In the genomic region with DNA sequence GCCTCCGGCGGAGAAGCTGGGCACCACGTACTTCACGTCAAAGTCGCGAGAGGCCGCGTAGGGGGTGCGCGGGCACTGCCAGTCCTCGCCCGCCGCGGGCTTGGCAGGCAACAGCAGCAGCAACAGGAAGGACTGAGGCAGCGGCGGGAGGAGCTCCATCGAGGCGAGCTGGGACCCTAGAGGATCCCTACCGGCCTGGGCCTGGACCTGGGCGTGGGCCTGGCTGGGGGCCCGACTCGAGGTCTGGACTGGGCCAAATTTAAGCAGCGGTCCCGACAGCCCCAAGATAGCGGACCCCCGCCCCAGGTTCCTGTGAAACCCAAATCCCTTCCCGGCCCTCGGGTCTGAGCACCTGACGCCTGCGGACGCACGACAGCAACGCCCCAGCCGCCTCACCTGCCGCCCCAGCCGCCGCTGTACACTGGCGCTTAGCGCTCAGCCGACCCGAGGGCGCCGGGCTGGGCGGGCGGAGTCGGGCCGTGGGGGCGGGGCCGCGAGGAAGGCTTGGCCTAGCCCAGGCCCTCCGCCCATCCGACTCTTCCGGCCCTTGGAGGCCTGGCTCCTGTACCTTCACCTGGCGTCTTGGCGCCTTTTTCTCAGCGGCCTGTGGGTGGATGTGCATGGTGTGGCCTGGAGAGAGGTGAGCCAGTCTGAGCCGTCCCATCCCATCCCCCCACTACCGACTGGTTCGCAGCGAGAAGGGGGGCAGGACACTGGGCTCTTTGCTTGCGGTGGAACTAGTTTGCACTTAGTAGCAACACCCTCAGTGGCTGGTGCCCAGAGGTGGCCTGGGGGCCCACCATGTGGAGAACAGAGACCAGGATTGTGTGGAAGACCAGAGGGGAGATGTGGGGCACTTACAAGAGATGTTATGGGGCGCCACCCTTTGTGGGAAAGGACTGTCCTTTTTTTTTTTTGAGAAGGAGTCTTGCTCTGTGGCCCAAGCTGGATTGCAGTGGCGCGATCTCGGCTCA, we compare ENCODE assay signal across 1 cellular context.
TF ChIP-seq lines count a peak whose summit lies in the region.

MST1R (minus strand) TSS at position 423 of the 974 bp plus-strand sequence; CDS start at position 159, 264 bp downstream.

TF ChIP-seq in HepG2, 621 proteins besides CTCF, POLR2A, EP300 and RAD21 (continued from another document and continues in another):
- TF ChIP-seq, protein P1, sequence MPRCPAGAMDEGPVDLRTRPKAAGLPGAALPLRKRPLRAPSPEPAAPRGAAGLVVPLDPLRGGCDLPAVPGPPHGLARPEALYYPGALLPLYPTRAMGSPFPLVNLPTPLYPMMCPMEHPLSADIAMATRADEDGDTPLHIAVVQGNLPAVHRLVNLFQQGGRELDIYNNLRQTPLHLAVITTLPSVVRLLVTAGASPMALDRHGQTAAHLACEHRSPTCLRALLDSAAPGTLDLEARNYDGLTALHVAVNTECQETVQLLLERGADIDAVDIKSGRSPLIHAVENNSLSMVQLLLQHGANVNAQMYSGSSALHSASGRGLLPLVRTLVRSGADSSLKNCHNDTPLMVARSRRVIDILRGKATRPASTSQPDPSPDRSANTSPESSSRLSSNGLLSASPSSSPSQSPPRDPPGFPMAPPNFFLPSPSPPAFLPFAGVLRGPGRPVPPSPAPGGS (CRISPR knock-in tag; IDR thresholded peaks at IDR 0.05): no peak
- TF ChIP-seq HMG20B (CRISPR knock-in tag; conservative IDR thresholded peaks at IDR 0.05) (no peak), ZNF264 (CRISPR knock-in tag; IDR thresholded peaks at IDR 0.05) (peak; percentile 51; the same call in 1 of the 2 replicates), HNRNPUL1 (IDR thresholded peaks at IDR 0.05; ENCODE audit: low read depth, low read length) (no peak), PAWR (CRISPR knock-in tag; IDR thresholded peaks at IDR 0.05; ENCODE audit: borderline replicate concordance) (no peak), SP2 (CRISPR knock-in tag; IDR thresholded peaks at IDR 0.05) (peak; percentile 27; the same call in 1 of the 2 replicates), ZNF329 (CRISPR knock-in tag; IDR thresholded peaks at IDR 0.05; ENCODE audit: low read depth) (no peak), ZGPAT (CRISPR knock-in tag; IDR thresholded peaks at IDR 0.05) (peak; percentile 21; the same call in 1 of the 2 replicates), YY1 (IDR thresholded peaks at IDR 0.05; ENCODE audit: insufficient read depth, insufficient replicate concordance, low read depth, low read length) (no peak), ZNF546 (CRISPR knock-in tag; conservative IDR thresholded peaks at IDR 0.05) (0 out of 2 replicates have a peak, but pooled peaks have one; percentile 56), SAP130 (CRISPR knock-in tag; IDR thresholded peaks at IDR 0.05; ENCODE audit: low read depth) (peak; percentile 59; the same call in 1 of the 2 replicates), XRCC5 (optimal IDR thresholded peaks at IDR 0.05; ENCODE audit: low read length) (no peak), KDM5B (CRISPR knock-in tag; IDR thresholded peaks at IDR 0.05; ENCODE audit: borderline replicate concordance) (no peak), SP1 (IDR thresholded peaks at IDR 0.05) (no peak), SP1 (CRISPR knock-in tag; IDR thresholded peaks at IDR 0.05) (0 out of 2 replicates have a peak, but pooled peaks have one; percentile 50), RXRA (CRISPR knock-in tag; IDR thresholded peaks at IDR 0.05) (no peak), MYC (CRISPR knock-in tag; IDR thresholded peaks at IDR 0.05; ENCODE audit: borderline replicate concordance) (peak; percentile 27; the same call in 1 of the 2 replicates), ZNF788 (CRISPR knock-in tag; IDR thresholded peaks at IDR 0.05; ENCODE audit: borderline replicate concordance) (peak; percentile 47; the same call in 1 of the 2 replicates), GFI1 (CRISPR knock-in tag; IDR thresholded peaks at IDR 0.05; ENCODE audit: borderline replicate concordance) (no peak), ZNF672 (CRISPR knock-in tag; IDR thresholded peaks at IDR 0.05) (peak; percentile 55; the same call in 1 of the 2 replicates), ZKSCAN5 (CRISPR knock-in tag; IDR thresholded peaks at IDR 0.05) (no peak), FOXA3 (CRISPR knock-in tag; IDR thresholded peaks at IDR 0.05) (no peak), DRAP1 (CRISPR knock-in tag; IDR thresholded peaks at IDR 0.05) (0 out of 2 replicates have a peak, but pooled peaks have one; percentile 14), ZBED4 (CRISPR knock-in tag; IDR thresholded peaks at IDR 0.05; ENCODE audit: borderline replicate concordance) (no peak), SRSF4 (IDR thresholded peaks at IDR 0.05; ENCODE audit: low read depth, low read length, poor library complexity, severe bottlenecking) (no peak), SP5 (CRISPR knock-in tag; IDR thresholded peaks at IDR 0.05; ENCODE audit: borderline replicate concordance, low read depth) (no peak), ZNF224 (CRISPR knock-in tag; IDR thresholded peaks at IDR 0.05) (no peak), ZNF331 (CRISPR knock-in tag; IDR thresholded peaks at IDR 0.05) (no peak), HNRNPL (IDR thresholded peaks at IDR 0.05; ENCODE audit: low read depth, low read length) (peak; percentile 88), NONO (IDR thresholded peaks at IDR 0.05) (no peak), NONO (CRISPR knock-in tag; conservative IDR thresholded peaks at IDR 0.05) (0 out of 2 replicates have a peak, but pooled peaks have one; percentile 22), GABPB1 (CRISPR knock-in tag; IDR thresholded peaks at IDR 0.05) (peak; percentile 48; the same call in 1 of the 2 replicates)
- TF ChIP-seq, protein P2, sequence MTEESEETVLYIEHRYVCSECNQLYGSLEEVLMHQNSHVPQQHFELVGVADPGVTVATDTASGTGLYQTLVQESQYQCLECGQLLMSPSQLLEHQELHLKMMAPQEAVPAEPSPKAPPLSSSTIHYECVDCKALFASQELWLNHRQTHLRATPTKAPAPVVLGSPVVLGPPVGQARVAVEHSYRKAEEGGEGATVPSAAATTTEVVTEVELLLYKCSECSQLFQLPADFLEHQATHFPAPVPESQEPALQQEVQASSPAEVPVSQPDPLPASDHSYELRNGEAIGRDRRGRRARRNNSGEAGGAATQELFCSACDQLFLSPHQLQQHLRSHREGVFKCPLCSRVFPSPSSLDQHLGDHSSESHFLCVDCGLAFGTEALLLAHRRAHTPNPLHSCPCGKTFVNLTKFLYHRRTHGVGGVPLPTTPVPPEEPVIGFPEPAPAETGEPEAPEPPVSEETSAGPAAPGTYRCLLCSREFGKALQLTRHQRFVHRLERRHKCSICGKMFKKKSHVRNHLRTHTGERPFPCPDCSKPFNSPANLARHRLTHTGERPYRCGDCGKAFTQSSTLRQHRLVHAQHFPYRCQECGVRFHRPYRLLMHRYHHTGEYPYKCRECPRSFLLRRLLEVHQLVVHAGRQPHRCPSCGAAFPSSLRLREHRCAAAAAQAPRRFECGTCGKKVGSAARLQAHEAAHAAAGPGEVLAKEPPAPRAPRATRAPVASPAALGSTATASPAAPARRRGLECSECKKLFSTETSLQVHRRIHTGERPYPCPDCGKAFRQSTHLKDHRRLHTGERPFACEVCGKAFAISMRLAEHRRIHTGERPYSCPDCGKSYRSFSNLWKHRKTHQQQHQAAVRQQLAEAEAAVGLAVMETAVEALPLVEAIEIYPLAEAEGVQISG (CRISPR knock-in tag; IDR thresholded peaks at IDR 0.05): peak; percentile 40; the same call in 1 of the 2 replicates
- TF ChIP-seq, protein P3, sequence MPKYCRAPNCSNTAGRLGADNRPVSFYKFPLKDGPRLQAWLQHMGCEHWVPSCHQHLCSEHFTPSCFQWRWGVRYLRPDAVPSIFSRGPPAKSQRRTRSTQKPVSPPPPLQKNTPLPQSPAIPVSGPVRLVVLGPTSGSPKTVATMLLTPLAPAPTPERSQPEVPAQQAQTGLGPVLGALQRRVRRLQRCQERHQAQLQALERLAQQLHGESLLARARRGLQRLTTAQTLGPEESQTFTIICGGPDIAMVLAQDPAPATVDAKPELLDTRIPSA (CRISPR knock-in tag; IDR thresholded peaks at IDR 0.05; ENCODE audit: borderline replicate concordance): 0 out of 2 replicates have a peak, but pooled peaks have one; percentile 49
- TF ChIP-seq, protein P4, sequence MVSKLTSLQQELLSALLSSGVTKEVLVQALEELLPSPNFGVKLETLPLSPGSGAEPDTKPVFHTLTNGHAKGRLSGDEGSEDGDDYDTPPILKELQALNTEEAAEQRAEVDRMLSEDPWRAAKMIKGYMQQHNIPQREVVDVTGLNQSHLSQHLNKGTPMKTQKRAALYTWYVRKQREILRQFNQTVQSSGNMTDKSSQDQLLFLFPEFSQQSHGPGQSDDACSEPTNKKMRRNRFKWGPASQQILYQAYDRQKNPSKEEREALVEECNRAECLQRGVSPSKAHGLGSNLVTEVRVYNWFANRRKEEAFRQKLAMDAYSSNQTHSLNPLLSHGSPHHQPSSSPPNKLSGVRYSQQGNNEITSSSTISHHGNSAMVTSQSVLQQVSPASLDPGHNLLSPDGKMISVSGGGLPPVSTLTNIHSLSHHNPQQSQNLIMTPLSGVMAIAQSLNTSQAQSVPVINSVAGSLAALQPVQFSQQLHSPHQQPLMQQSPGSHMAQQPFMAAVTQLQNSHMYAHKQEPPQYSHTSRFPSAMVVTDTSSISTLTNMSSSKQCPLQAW (CRISPR knock-in tag; IDR thresholded peaks at IDR 0.05): peak; percentile 26; the same call in 1 of the 2 replicates
- TF ChIP-seq, protein P5, sequence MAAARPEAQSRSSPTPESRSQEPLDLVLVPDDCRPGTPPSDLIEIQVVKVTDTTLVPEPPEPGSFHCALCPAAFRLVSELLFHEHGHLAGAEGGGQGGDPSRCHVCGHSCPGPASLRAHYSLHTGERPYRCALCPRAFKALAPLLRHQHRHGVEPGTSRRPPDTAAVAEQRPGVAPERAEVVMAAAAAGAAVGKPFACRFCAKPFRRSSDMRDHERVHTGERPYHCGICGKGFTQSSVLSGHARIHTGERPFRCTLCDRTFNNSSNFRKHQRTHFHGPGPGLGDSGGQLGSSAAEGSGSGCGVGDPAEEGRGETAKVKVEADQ (CRISPR knock-in tag; IDR thresholded peaks at IDR 0.05; ENCODE audit: borderline replicate concordance): no peak
- TF ChIP-seq, protein P6, sequence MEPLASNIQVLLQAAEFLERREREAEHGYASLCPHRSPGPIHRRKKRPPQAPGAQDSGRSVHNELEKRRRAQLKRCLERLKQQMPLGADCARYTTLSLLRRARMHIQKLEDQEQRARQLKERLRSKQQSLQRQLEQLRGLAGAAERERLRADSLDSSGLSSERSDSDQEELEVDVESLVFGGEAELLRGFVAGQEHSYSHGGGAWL (CRISPR knock-in tag; IDR thresholded peaks at IDR 0.05): no peak
- TF ChIP-seq, protein P7, sequence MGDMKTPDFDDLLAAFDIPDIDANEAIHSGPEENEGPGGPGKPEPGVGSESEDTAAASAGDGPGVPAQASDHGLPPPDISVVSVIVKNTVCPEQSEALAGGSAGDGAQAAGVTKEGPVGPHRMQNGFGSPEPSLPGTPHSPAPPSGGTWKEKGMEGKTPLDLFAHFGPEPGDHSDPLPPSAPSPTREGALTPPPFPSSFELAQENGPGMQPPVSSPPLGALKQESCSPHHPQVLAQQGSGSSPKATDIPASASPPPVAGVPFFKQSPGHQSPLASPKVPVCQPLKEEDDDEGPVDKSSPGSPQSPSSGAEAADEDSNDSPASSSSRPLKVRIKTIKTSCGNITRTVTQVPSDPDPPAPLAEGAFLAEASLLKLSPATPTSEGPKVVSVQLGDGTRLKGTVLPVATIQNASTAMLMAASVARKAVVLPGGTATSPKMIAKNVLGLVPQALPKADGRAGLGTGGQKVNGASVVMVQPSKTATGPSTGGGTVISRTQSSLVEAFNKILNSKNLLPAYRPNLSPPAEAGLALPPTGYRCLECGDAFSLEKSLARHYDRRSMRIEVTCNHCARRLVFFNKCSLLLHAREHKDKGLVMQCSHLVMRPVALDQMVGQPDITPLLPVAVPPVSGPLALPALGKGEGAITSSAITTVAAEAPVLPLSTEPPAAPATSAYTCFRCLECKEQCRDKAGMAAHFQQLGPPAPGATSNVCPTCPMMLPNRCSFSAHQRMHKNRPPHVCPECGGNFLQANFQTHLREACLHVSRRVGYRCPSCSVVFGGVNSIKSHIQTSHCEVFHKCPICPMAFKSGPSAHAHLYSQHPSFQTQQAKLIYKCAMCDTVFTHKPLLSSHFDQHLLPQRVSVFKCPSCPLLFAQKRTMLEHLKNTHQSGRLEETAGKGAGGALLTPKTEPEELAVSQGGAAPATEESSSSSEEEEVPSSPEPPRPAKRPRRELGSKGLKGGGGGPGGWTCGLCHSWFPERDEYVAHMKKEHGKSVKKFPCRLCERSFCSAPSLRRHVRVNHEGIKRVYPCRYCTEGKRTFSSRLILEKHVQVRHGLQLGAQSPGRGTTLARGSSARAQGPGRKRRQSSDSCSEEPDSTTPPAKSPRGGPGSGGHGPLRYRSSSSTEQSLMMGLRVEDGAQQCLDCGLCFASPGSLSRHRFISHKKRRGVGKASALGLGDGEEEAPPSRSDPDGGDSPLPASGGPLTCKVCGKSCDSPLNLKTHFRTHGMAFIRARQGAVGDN (CRISPR knock-in tag; IDR thresholded peaks at IDR 0.05): peak; percentile 75
